In the genomic region with DNA sequence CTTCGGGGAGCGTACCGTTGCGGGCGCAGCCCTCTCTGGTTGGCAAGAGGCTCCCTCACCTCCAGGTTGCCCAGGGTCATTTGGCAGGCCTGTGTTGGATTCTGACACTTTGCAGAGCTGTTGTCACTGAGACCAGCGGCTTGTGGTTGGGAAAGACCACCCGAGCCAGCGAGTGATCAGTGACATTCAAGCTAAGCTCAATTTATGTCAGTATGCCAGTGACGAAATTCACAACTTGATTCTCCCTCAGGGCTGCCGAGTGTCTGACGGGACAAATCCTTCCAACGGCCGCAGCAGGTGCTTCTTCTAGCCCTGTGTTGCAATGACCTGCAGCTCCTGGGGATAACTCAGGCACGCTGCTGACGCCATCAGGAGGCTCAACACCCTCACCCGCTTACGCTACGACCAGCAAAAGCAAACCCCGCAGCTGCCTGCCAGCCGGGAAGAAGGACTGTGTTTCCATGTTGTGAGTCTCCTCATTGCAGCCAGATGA, we compare ENCODE assay signal across 26 cellular contexts. TPM values are rescaled to one million over a fixed set of nuclear protein-coding genes. Genes with fewer than 3 reads are reported as not detected.
"Had no signal": no experiment of that assay in that cellular context is flagged by ENCODE, and none has a peak within 500 bp of the region (broad histone marks: within the 10 kb centered on the region; RNA-seq: fewer than 3 reads in every experiment).

No MANE protein-coding gene starts in this region.

- H3K4me1 Mint-ChIP-seq: activated B cell treated with CpG ODN at 0.5 μM for 24 hours; central memory CD8-positive, alpha-beta T cell; immature natural killer cell; naive thymus-derived CD4-positive, alpha-beta T cell had no signal

- H3K27me3 ChIP-seq: heart left ventricle, pancreas, stomach, testis had no signal

- H3K4me3 ChIP-seq: heart left ventricle, mucosa of descending colon, pancreas, stomach, testis had no signal

- FAIRE-seq: pancreas had no signal

- H3K4me1 ChIP-seq: heart left ventricle, pancreas, stomach, testis had no signal

- DNase-seq: activated B cell treated with CpG ODN at 0.5 μM for 24 hours; activated CD4-positive, alpha-beta T cell treated with anti-CD3 and anti-CD28 coated beads for 48 hours; activated CD8-positive, alpha-beta memory T cell treated with anti-CD3 and anti-CD28 coated beads, Interleukin-2, amount 50 U/mL, for 4 hours; activated CD8-positive, alpha-beta T cell treated with anti-CD3 and anti-CD28 coated beads for 36 hours; activated gamma-delta T cell; activated T-cell treated with anti-CD3 and anti-CD28 coated beads, Interleukin-2, amount 50 U/mL, for 48 hours; amniotic stem cell; cortex of kidney; effector CD4-positive, alpha-beta T cell; foreskin melanocyte; heart left ventricle; immature natural killer cell; left colon; mammary epithelial cell; mucosa of descending colon; naive thymus-derived CD4-positive, alpha-beta T cell; pancreas; stimulated activated CD4-positive, alpha-beta T cell treated with anti-CD3 and anti-CD28 coated beads, Interleukin-1b, Interleukin-23, amount 100 ng/mL, for 48 hours; stomach; testis had no signal

- H3K27ac Mint-ChIP-seq: activated B cell treated with CpG ODN at 0.5 μM for 24 hours; activated CD8-positive, alpha-beta T cell treated with anti-CD3 and anti-CD28 coated beads for 36 hours; activated naive CD8-positive, alpha-beta T cell; immature natural killer cell; naive thymus-derived CD4-positive, alpha-beta T cell; T-helper 2 cell treated with Interferon-gamma antibody and Interleukin-4, amounts not matched to agents 5 μg/mL and 100 μg/mL, for 36 hours had no signal

- H3K9me3 ChIP-seq: mucosa of descending colon, pancreas, testis had no signal

- H3K9me3 Mint-ChIP-seq: central memory CD8-positive, alpha-beta T cell; immature natural killer cell; T-helper 2 cell treated with Interferon-gamma antibody and Interleukin-4, amounts not matched to agents 5 μg/mL and 100 μg/mL, for 36 hours had no signal

- H3K36me3 ChIP-seq: heart left ventricle, pancreas, stomach had no signal

- H3K27ac ChIP-seq: heart left ventricle, pancreas, stomach, testis had no signal

- H3K36me3 Mint-ChIP-seq: activated naive CD8-positive, alpha-beta T cell; immature natural killer cell; naive thymus-derived CD4-positive, alpha-beta T cell had no signal

- H3K4me3 Mint-ChIP-seq: activated B cell treated with CpG ODN at 0.5 μM for 24 hours; activated CD8-positive, alpha-beta T cell treated with anti-CD3 and anti-CD28 coated beads for 36 hours; activated naive CD8-positive, alpha-beta T cell; central memory CD8-positive, alpha-beta T cell; immature natural killer cell; naive thymus-derived CD4-positive, alpha-beta T cell; T-helper 2 cell treated with Interferon-gamma antibody and Interleukin-4, amounts not matched to agents 5 μg/mL and 100 μg/mL, for 36 hours had no signal

- ATAC-seq: activated CD8-positive, alpha-beta T cell treated with anti-CD3 and anti-CD28 coated beads for 36 hours; heart left ventricle; left colon; mucosa of descending colon; naive thymus-derived CD4-positive, alpha-beta T cell; pancreas had no signal

RNA-seq across cellular contexts. Expression of a gene that starts 16.9 kb away (rescaled TPM):
- total RNA-seq: activated B cell treated with CpG ODN at 0.5 μM for 24 hours; activated CD8-positive, alpha-beta T cell treated with anti-CD3 and anti-CD28 coated beads for 36 hours; fibroblast of lung; heart left ventricle; left colon; mammary epithelial cell; naive thymus-derived CD4-positive, alpha-beta T cell; pancreas; right cardiac atrium; stomach; ureter had no signal
- polyA plus RNA-seq: fibroblast of lung; heart left ventricle; immature natural killer cell; mammary epithelial cell; naive thymus-derived CD4-positive, alpha-beta T cell; pancreas; stomach had no signal
